8 cellular contexts compared by ENCODE assay signal in genomic region chr17:77829871-77830799, GRCh38.
DNase-seq lines count a peak whose midpoint lies in the region; ATAC-seq and TF ChIP-seq lines count a peak whose summit lies in the region.

No MANE protein-coding gene starts in this region.

- ATAC-seq in HG02852 (IDR thresholded peaks at IDR 0.05; ENCODE audit: unreplicated experiment) (no peak), GM18498 (IDR thresholded peaks at IDR 0.05; ENCODE audit: unreplicated experiment) (no peak), GM19023 (IDR thresholded peaks at IDR 0.05; ENCODE audit: unreplicated experiment) (no peak)

- DNase-seq in EL, result peak; percentile 78
- peak; percentile 45 for DNase-seq in SW480 (ENCODE audit: low spot score)
- peak; percentile 40 for DNase-seq in fibroblast of villous mesenchyme (ENCODE audit: low read depth)
- DNase-seq in pulmonary artery endothelial cell (ENCODE audit: low read depth, low spot score), result peak; percentile 33
- no peak for DNase-seq in DMS153 (lab: John Stamatoyannopoulos, UW)

- no peak overlapping the region for H3K4me3 ChIP-seq in fibroblast of villous mesenchyme (ENCODE audit: low read depth, low read length)

- TF ChIP-seq CTCF in fibroblast of villous mesenchyme (IDR thresholded peaks at IDR 0.05; ENCODE audit: insufficient read depth, low read depth, low read length), result no peak
